ENCODE assay signal across 11 cellular contexts in genomic region chr4:122700178-122700725, GRCh38. TPM values are rescaled to one million over a fixed set of nuclear protein-coding genes. Genes with fewer than 3 reads are reported as not detected.
DNase-seq lines count a peak whose midpoint lies in the region; ATAC-seq and TF ChIP-seq lines count a peak whose summit lies in the region.
"Had no signal": no experiment of that assay in that cellular context is flagged by ENCODE, and none has a peak within 500 bp of the region (broad histone marks: within the 10 kb centered on the region; RNA-seq: fewer than 3 reads in every experiment).

No MANE protein-coding gene starts in this region.

- peaks cover 1% of the 10 kb centered on the region for H3K36me3 Mint-ChIP-seq in activated T-cell treated with anti-CD3 and anti-CD28 coated beads, Interleukin-2, amount 50 U/mL, for 24 hours (ENCODE audit: low read depth)
- H3K36me3 Mint-ChIP-seq: memory B cell had no signal

- H3K9me2 ChIP-seq in hepatocyte (replicated peaks; ENCODE audit: insufficient read depth) = no peaks in the 10 kb centered on the region
- H3K9me2 ChIP-seq in OCI-LY7 (ENCODE audit: insufficient read depth, low read length) = no peaks in the 10 kb centered on the region

- TF ChIP-seq POLR2A in thyroid gland (IDR thresholded peaks at IDR 0.05) = peak in 1 of 2 donors; percentile 47

- H3K27ac Mint-ChIP-seq in activated T-cell treated with anti-CD3 and anti-CD28 coated beads, Interleukin-2, amount 50 U/mL, for 24 hours = peak overlapping the region; percentile 85
- H3K27ac Mint-ChIP-seq: memory B cell had no signal

- peaks cover 5% of the 10 kb centered on the region for H3K4me1 ChIP-seq in hepatocyte (ENCODE audit: insufficient read depth)
- peaks cover 0 to 5% of the 10 kb centered on the region in 2 donors for H3K4me1 ChIP-seq in thyroid gland
- no peaks in the 10 kb centered on the region for H3K4me1 ChIP-seq in OCI-LY7 (ENCODE audit: insufficient read depth, low read length, poor library complexity, severe bottlenecking)

- H3K4me2 ChIP-seq in hepatocyte (peak overlapping the region; percentile 59), OCI-LY7 (ENCODE audit: low read length) (no peak overlapping the region)
- H3K4me2 ChIP-seq: BLaER1 treated with 17β-estradiol and CSF1 and Interleukin-3, amounts not matched to agents 10 nM and 100 nM had no signal

- POLR2A ChIA-PET in OCI-LY7 (lab: Charles Lee) = no interaction called here

- peak overlapping the region; percentile 26 for H3K4me3 Mint-ChIP-seq in activated T-cell treated with anti-CD3 and anti-CD28 coated beads, Interleukin-2, amount 50 U/mL, for 24 hours
- H3K4me3 Mint-ChIP-seq: memory B cell had no signal

- H3K4me3 ChIP-seq in hepatocyte (no peak overlapping the region), thyroid gland (replicated peaks in 1 of 3) (peak overlapping the region in 1 of 3 donors; percentile 3), OCI-LY7 (ENCODE audit: low read depth, low read length, poor library complexity, severe bottlenecking) (no peak overlapping the region)
- H3K4me3 ChIP-seq: BLaER1 treated with 17β-estradiol and CSF1 and Interleukin-3, amounts not matched to agents 10 nM and 100 nM had no signal

- H3K79me2 ChIP-seq in hepatocyte = no peaks in the 10 kb centered on the region
- H3K79me2 ChIP-seq in OCI-LY7 (ENCODE audit: insufficient read depth, low read depth, low read length) = no peaks in the 10 kb centered on the region

- no TSS peak for BruUV-seq in OCI-LY7 (replicated peaks; lab: Mats Ljungman, UMichigan)

- H3K27ac ChIP-seq in hepatocyte (peak overlapping the region; percentile 69), thyroid gland (no peak overlapping the region), OCI-LY7 (ENCODE audit: low read depth, low read length, poor library complexity, severe bottlenecking) (no peak overlapping the region)
- H3K27ac ChIP-seq: BLaER1 treated with 17β-estradiol and CSF1 and Interleukin-3, amounts not matched to agents 10 nM and 100 nM had no signal

- H4K20me1 ChIP-seq in hepatocyte (ENCODE audit: insufficient read depth, poor library complexity, severe bottlenecking) (no peaks in the 10 kb centered on the region), OCI-LY7 (ENCODE audit: insufficient read depth, low read length) (no peaks in the 10 kb centered on the region)
- H4K20me1 ChIP-seq: BLaER1 treated with 17β-estradiol and CSF1 and Interleukin-3, amounts not matched to agents 10 nM and 100 nM had no signal

- H3K36me3 ChIP-seq in hepatocyte (replicated peaks; ENCODE audit: insufficient read depth, low read depth) (no peaks in the 10 kb centered on the region), thyroid gland (no peaks in the 10 kb centered on the region), OCI-LY7 (ENCODE audit: insufficient read depth, low read length) (no peaks in the 10 kb centered on the region)
- H3K36me3 ChIP-seq: BLaER1 treated with 17β-estradiol and CSF1 and Interleukin-3, amounts not matched to agents 10 nM and 100 nM had no signal

- peaks cover 55% of the 10 kb centered on the region for H3K4me1 Mint-ChIP-seq in activated T-cell treated with anti-CD3 and anti-CD28 coated beads, Interleukin-2, amount 50 U/mL, for 24 hours (ENCODE audit: low read depth)
- H3K4me1 Mint-ChIP-seq: memory B cell had no signal

- H2AFZ ChIP-seq in hepatocyte (peak overlapping the region; percentile 58), OCI-LY7 (ENCODE audit: low read length) (no peak overlapping the region)

- CTCF ChIA-PET in OCI-LY7 (lab: Charles Lee; ENCODE audit: unreplicated experiment) = no interaction called here

- no peak for TF ChIP-seq CTCF in hepatocyte (IDR thresholded peaks at IDR 0.05; ENCODE audit: poor library complexity)
- peak in 2 of 6 experiments; percentile 16 to 20 for TF ChIP-seq CTCF in thyroid gland (IDR thresholded peaks at IDR 0.05)
- TF ChIP-seq CTCF in OCI-LY7 (conservative IDR thresholded peaks at IDR 0.05; ENCODE audit: low read length) = no peak

- ATAC-seq in GM21526 (IDR thresholded peaks at IDR 0.05; ENCODE audit: low FRiP score, unreplicated experiment) = no peak

- 56% methylated on average over 8 of the region's 8 CpGs for WGBS in hepatocyte (ENCODE audit: low lambda C conversion rate, missing lambda C conversion rate)
- WGBS in thyroid gland, 2 donors = 34 to 38% methylated on average over 8 of the region's 8 CpGs

- peaks cover 14% of the 10 kb centered on the region for H3K27me3 Mint-ChIP-seq in activated T-cell treated with anti-CD3 and anti-CD28 coated beads, Interleukin-2, amount 50 U/mL, for 24 hours

- peaks cover 12% of the 10 kb centered on the region for H3K9me3 Mint-ChIP-seq in activated T-cell treated with anti-CD3 and anti-CD28 coated beads, Interleukin-2, amount 50 U/mL, for 24 hours
- H3K9me3 Mint-ChIP-seq: memory B cell had no signal

- no peaks in the 10 kb centered on the region for H3K9me3 ChIP-seq in hepatocyte (ENCODE audit: low read depth)
- H3K9me3 ChIP-seq in thyroid gland = no peaks in the 10 kb centered on the region
- no peaks in the 10 kb centered on the region for H3K9me3 ChIP-seq in OCI-LY7 (ENCODE audit: low read length)

- H3K27me3 ChIP-seq in hepatocyte (no peaks in the 10 kb centered on the region), thyroid gland (no peaks in the 10 kb centered on the region)
- H3K27me3 ChIP-seq: BLaER1 treated with 17β-estradiol and CSF1 and Interleukin-3, amounts not matched to agents 10 nM and 100 nM had no signal

- no peak for DNase-seq in activated T-cell treated with anti-CD3 and anti-CD28 coated beads, Interleukin-2, amount 50 U/mL, for 24 hours
- DNase-seq in activated T-cell treated with anti-CD3 and anti-CD28 coated beads for 4 hours (no peak), amniotic epithelial cell (ENCODE audit: low read depth) (peak; percentile 89), hepatocyte (ENCODE audit: low spot score) (peak; percentile 78), thyroid gland (peak; percentile 94), OCI-LY7 (ENCODE audit: low spot score) (no peak), NCI-H524 treated with DMSO at 0.1 percent for 48 hours (lab: John Stamatoyannopoulos, UW) (no peak)
- DNase-seq: NCI-H1436 treated with DMSO at 0.1 percent for 48 hours had no signal

- intact Hi-C loops in thyroid gland (cut with DNase I) (no loop called here), OCI-LY7 (cut with micrococcal nuclease; ENCODE audit: unreplicated experiment) (no loop called here)

RNA-seq across cellular contexts. Expression of gene BBS12, which starts 32.3 kb away (rescaled TPM):
- total RNA-seq in hepatocyte (3.9 and 4.7 TPM in 2 replicates), thyroid gland (10 to 100 TPM; 10.3 to 15.2 (median 12.3) TPM), OCI-LY7 (2022) (1.9 and 3.2 TPM in 2 replicates)
- polyA plus RNA-seq in hepatocyte = 3.0 and 4.3 TPM in 2 replicates
- 1.7 and 1.8 TPM in 2 replicates for total RNA-seq in OCI-LY7 (2014; rRNA removed; shearing (Covaris generic))

Comparison
In these comparisons a context has a peak if more than half of its experiments do, and no peak if none do; other contexts are left out.
1. DNase-seq: peak in amniotic epithelial cell (single experiment), hepatocyte (single experiment) and thyroid gland (2 of 2); none in activated T-cell treated with anti-CD3 and anti-CD28 coated beads, Interleukin-2, amount 50 U/mL, for 24 hours (single experiment), activated T-cell treated with anti-CD3 and anti-CD28 coated beads for 4 hours (single experiment), OCI-LY7 (single experiment) and NCI-H524 treated with DMSO at 0.1 percent for 48 hours (single experiment).